In genomic region chr6:28544211-28544610, GRCh38 we compare ENCODE assay signal across 11 cellular contexts. TPM values are rescaled to one million over a fixed set of nuclear protein-coding genes. Genes with fewer than 3 reads are reported as not detected.
DNase-seq lines count a peak whose midpoint lies in the region; ATAC-seq and TF ChIP-seq lines count a peak whose summit lies in the region.
"Had no signal": no experiment of that assay in that cellular context is flagged by ENCODE, and none has a peak within 500 bp of the region (broad histone marks: within the 10 kb centered on the region; RNA-seq: fewer than 3 reads in every experiment).

No MANE protein-coding gene starts in this region.

- no peaks in the 10 kb centered on the region for H3K27me3 ChIP-seq in SJCRH30
- H3K27me3 ChIP-seq: adrenal gland had no signal

- no peaks in the 10 kb centered on the region for H3K36me3 Mint-ChIP-seq in activated CD4-positive, alpha-beta T cell treated with anti-CD3 and anti-CD28 coated beads for 36 hours (ENCODE audit: low read depth)
- peaks cover 1% of the 10 kb centered on the region for H3K36me3 Mint-ChIP-seq in progenitor cell of endocrine pancreas (ENCODE audit: insufficient read depth)

- peaks cover 2% of the 10 kb centered on the region for H3K9me3 Mint-ChIP-seq in activated CD4-positive, alpha-beta T cell treated with anti-CD3 and anti-CD28 coated beads for 36 hours (ENCODE audit: low read depth)
- no peaks in the 10 kb centered on the region for H3K9me3 Mint-ChIP-seq in progenitor cell of endocrine pancreas (ENCODE audit: low read depth)

- no peak overlapping the region for H3K27ac ChIP-seq in SJCRH30
- H3K27ac ChIP-seq: adrenal gland had no signal

- peak; percentile 23 for DNase-seq in activated CD4-positive, alpha-beta T cell treated with anti-CD3 and anti-CD28 coated beads for 36 hours
- DNase-seq in activated CD4-positive, alpha-beta T cell treated with anti-CD3 and anti-CD28 coated beads, Interleukin-2, amount 50 U/mL, for 48 hours = no peak
- no peak for DNase-seq in SJCRH30
- DNase-seq in epithelial cell of proximal tubule (ENCODE audit: low read depth) = no peak
- DNase-seq in progenitor cell of endocrine pancreas (ENCODE audit: low spot score, unreplicated experiment) = no peak
- DNase-seq in cortex of kidney (lab: John Stamatoyannopoulos, UW) = no peak
- DNase-seq: adrenal gland, midbrain had no signal

- H3K4me3 Mint-ChIP-seq in activated CD4-positive, alpha-beta T cell treated with anti-CD3 and anti-CD28 coated beads for 36 hours = peak overlapping the region; percentile 72
- peak overlapping the region; percentile 76 for H3K4me3 Mint-ChIP-seq in progenitor cell of endocrine pancreas (ENCODE audit: low read depth)

- H3K4me3 ChIP-seq in SJCRH30 (peak overlapping the region; percentile 47), epithelial cell of proximal tubule (ENCODE audit: low read depth, low read length) (peak overlapping the region; percentile 31)

- peaks cover 30% of the 10 kb centered on the region for H3K4me1 Mint-ChIP-seq in activated CD4-positive, alpha-beta T cell treated with anti-CD3 and anti-CD28 coated beads for 36 hours
- H3K4me1 Mint-ChIP-seq in progenitor cell of endocrine pancreas (ENCODE audit: low read depth) = peaks cover 16% of the 10 kb centered on the region

- no peaks in the 10 kb centered on the region for H3K4me1 ChIP-seq in SJCRH30

- ATAC-seq in activated CD4-positive, alpha-beta T cell treated with anti-CD3 and anti-CD28 coated beads for 36 hours = peak; percentile 30
- ATAC-seq in GM19463 (IDR thresholded peaks at IDR 0.05; ENCODE audit: unreplicated experiment) (no peak), GM21528 (IDR thresholded peaks at IDR 0.05; ENCODE audit: low FRiP score, unreplicated experiment) (no peak)
- ATAC-seq: Panc1 had no signal

- no peaks in the 10 kb centered on the region for H3K9me3 ChIP-seq in SJCRH30 (replicated peaks)
- H3K9me3 ChIP-seq: adrenal gland had no signal

- H3K36me3 ChIP-seq in SJCRH30 = no peaks in the 10 kb centered on the region
- H3K36me3 ChIP-seq: adrenal gland had no signal

- TF ChIP-seq CTCF in epithelial cell of proximal tubule (conservative IDR thresholded peaks at IDR 0.05; ENCODE audit: low read depth, low read length) (no peak), progenitor cell of endocrine pancreas (IDR thresholded peaks at IDR 0.05; ENCODE audit: unreplicated experiment) (no peak)

- CTCF ChIA-PET in activated CD4-positive, alpha-beta T cell treated with anti-CD3 and anti-CD28 coated beads for 36 hours (lab: Charles Lee) = interaction anchor here (1.0 to 1.4 kb wide), 3 partner anchors 10 to 141 kb away, joined by 3 to 4 read pairs (median 3); a partner anchor contains a TSS

- POLR2A ChIA-PET in activated CD4-positive, alpha-beta T cell treated with anti-CD3 and anti-CD28 coated beads for 36 hours (lab: Charles Lee) = no interaction called here

- H3K27ac Mint-ChIP-seq in activated CD4-positive, alpha-beta T cell treated with anti-CD3 and anti-CD28 coated beads for 36 hours = peak overlapping the region; percentile 78
- peak overlapping the region; percentile 93 for H3K27ac Mint-ChIP-seq in progenitor cell of endocrine pancreas

- peaks cover 47% of the 10 kb centered on the region for H3K27me3 Mint-ChIP-seq in activated CD4-positive, alpha-beta T cell treated with anti-CD3 and anti-CD28 coated beads for 36 hours
- H3K27me3 Mint-ChIP-seq in progenitor cell of endocrine pancreas = no peaks in the 10 kb centered on the region

- intact Hi-C loops in activated CD4-positive, alpha-beta T cell treated with anti-CD3 and anti-CD28 coated beads for 36 hours (cut with DNase I, micrococcal nuclease) = loop anchor here in 1 of 2 experiments (5.0 kb wide), 3 partner anchors 138 to 438 kb away; no protein-coding TSS in a partner anchor

RNA-seq across cellular contexts. Expression of gene GPX5, which starts 18.5 kb away (rescaled TPM):
- total RNA-seq in activated CD4-positive, alpha-beta T cell treated with anti-CD3 and anti-CD28 coated beads for 36 hours = not detected
- total RNA-seq in SJCRH30 (2014; rRNA removed; shearing (Covaris generic)) = not detected in 2 replicates
- total RNA-seq in epithelial cell of proximal tubule = not detected in 2 replicates
- total RNA-seq in progenitor cell of endocrine pancreas = not detected in 2 replicates
- total RNA-seq: adrenal gland had no signal

RNA-seq across cellular contexts. Expression of gene GPX6, which starts 28.6 kb away (rescaled TPM):
- not detected for total RNA-seq in activated CD4-positive, alpha-beta T cell treated with anti-CD3 and anti-CD28 coated beads for 36 hours
- not detected in 2 replicates for total RNA-seq in SJCRH30 (2014; rRNA removed; shearing (Covaris generic))
- total RNA-seq in epithelial cell of proximal tubule (not detected in 2 replicates), progenitor cell of endocrine pancreas (not detected in 2 replicates)
- total RNA-seq: adrenal gland had no signal
